12 cellular contexts compared by ENCODE assay signal in the genomic region with DNA sequence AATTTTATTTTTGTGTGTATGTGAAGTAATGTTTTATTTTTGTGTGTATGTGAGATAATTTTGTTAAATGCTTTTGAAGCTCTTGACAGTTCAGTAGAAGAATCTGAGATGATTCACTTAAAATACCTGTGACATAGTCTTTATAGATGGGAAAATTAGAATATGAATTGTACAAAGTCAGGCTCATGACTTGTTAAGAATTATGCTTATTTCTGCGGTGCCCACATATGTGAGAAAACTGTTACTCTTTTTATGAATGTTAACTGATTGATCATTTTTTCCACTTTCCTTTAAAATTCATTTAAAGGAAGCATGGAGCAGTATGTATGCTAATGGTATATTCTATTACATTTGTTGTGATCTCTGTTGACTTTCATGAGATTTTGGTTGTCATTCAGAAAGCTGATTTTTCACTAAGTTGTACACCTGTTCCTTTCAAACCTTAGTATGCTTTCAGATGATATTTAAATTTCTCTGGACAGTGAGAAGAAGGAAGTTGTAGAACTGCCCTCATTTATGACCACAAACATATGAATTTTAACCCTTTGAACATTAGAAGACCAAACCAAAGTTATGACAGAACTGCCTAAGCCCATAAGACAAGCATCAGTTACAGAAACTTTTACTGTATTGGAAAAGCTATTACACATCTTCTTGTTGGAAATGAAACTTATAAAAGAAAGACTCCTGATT.
DNase-seq lines count a peak whose midpoint lies in the region; ATAC-seq and TF ChIP-seq lines count a peak whose summit lies in the region.
"Had no signal": no experiment of that assay in that cellular context is flagged by ENCODE, and none has a peak within 500 bp of the region (broad histone marks: within the 10 kb centered on the region; RNA-seq: fewer than 3 reads in every experiment).

No MANE protein-coding gene starts in this region.

- DNase-seq in GM10266 (ENCODE audit: extremely low spot score) (peak; percentile 7), WTC11 (ENCODE audit: low spot score) (no peak), HEK293T (ENCODE audit: extremely low spot score) (no peak), iPS-NIHi7 (ENCODE audit: extremely low spot score) (no peak)
- DNase-seq: kidney glomerular epithelial cell, NCI-H524, transverse colon had no signal

- no peak for TF ChIP-seq CTCF in GM10266 (IDR thresholded peaks at IDR 0.05; ENCODE audit: control insufficient read depth, insufficient read depth, low read depth, missing control alignments)
- TF ChIP-seq CTCF in WTC11 (IDR thresholded peaks at IDR 0.05) = no peak

- POLR2A ChIA-PET in WTC11 (lab: Charles Lee) (no interaction called here), HEK293T (lab: Yijun Ruan, JAX) (no interaction called here)

- CTCF ChIA-PET in WTC11 (lab: Charles Lee) (interaction anchor here (0.6 kb wide), 1 partner anchor 64 kb away, joined by 5 read pairs; no protein-coding TSS in a partner anchor), HEK293T (lab: Yijun Ruan, JAX) (no interaction called here)

- H3K27me3 Mint-ChIP-seq in WTC11 (ENCODE audit: low read depth) = no peaks in the 10 kb centered on the region

- H3K27ac Mint-ChIP-seq in WTC11 = peak overlapping the region; percentile 66; the same call in 1 of the 2 replicates
- H3K27ac Mint-ChIP-seq: T-helper 1 cell treated with Interleukin-12 subunit alpha and Interleukin-12 subunit beta and Interleukin-4 antibody, amounts not matched to agents 30 μg/mL and 1 μg/mL, for 36 hours had no signal

- H3K36me3 Mint-ChIP-seq in WTC11 = peaks cover 5% of the 10 kb centered on the region

- peaks cover 66% of the 10 kb centered on the region for H3K4me1 Mint-ChIP-seq in WTC11

- no peaks in the 10 kb centered on the region for H3K9me3 Mint-ChIP-seq in WTC11
- H3K9me3 Mint-ChIP-seq: T-helper 1 cell treated with Interleukin-12 subunit alpha and Interleukin-12 subunit beta and Interleukin-4 antibody, amounts not matched to agents 30 μg/mL and 1 μg/mL, for 36 hours had no signal

- 0 out of 2 replicates have a peak overlapping the region, but pooled peaks have one; percentile 32 for H3K4me3 Mint-ChIP-seq in WTC11
- H3K4me3 Mint-ChIP-seq: T-helper 1 cell treated with Interleukin-12 subunit alpha and Interleukin-12 subunit beta and Interleukin-4 antibody, amounts not matched to agents 30 μg/mL and 1 μg/mL, for 36 hours had no signal

- ATAC-seq in GM19372 (IDR thresholded peaks at IDR 0.05; ENCODE audit: low read depth, unreplicated experiment) = peak; percentile 29
- ATAC-seq in HG03108 (IDR thresholded peaks at IDR 0.05; ENCODE audit: unreplicated experiment) = peak; percentile 28
- ATAC-seq in WTC11 = no peak
- no peak for ATAC-seq in HG02970 (IDR thresholded peaks at IDR 0.05; ENCODE audit: low FRiP score, unreplicated experiment)
- no peak for ATAC-seq in GM19397 (IDR thresholded peaks at IDR 0.05; ENCODE audit: unreplicated experiment)

TF ChIP-seq in WTC11, 78 proteins besides CTCF, POLR2A, EP300 and RAD21 (continues in another document):
- TF ChIP-seq HMGXB4 (CRISPR knock-in tag; IDR thresholded peaks at IDR 0.05) (no peak), NFE2L1 (CRISPR knock-in tag; IDR thresholded peaks at IDR 0.05) (no peak), ZNF263 (CRISPR knock-in tag; IDR thresholded peaks at IDR 0.05; ENCODE audit: low read depth) (no peak), IRF1 (CRISPR knock-in tag; IDR thresholded peaks at IDR 0.05) (no peak), FOXK1 (CRISPR knock-in tag; IDR thresholded peaks at IDR 0.05) (no peak), ZBTB21 (CRISPR knock-in tag; IDR thresholded peaks at IDR 0.05; ENCODE audit: borderline replicate concordance) (no peak)
- TF ChIP-seq, protein P1, sequence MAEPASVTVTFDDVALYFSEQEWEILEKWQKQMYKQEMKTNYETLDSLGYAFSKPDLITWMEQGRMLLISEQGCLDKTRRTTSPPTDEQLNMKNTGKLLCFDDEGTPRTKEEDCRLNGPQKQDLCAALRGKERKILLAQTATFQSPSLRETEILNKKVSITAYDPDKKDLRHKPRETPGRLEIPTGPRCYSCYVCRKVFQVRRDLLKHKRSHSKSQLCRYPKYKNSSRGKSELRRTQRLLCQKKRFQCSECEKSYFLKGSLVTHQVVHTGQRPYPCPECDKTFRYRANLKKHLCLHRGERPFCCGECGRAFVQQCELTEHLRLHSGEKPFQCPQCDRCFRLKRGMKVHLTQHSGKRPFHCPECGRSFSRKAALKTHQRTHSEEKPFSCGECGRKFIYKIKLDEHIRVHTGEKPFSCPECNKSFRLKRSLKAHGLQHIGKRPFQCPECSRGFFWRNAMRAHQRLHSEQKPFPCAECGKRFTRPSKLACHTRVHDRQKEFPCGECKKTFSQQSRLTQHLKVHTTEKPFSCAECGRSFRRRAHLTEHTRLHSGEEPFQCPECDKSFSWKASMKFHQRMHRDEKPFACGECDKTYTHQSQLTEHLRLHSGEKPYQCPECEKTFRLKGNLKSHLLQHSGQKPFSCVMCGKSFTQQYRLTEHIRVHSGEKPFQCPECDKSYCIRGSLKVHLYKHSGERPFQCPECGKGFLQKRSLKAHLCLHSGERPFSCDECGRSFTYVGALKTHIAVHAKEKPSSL (CRISPR knock-in tag; conservative IDR thresholded peaks at IDR 0.05) = no peak

TF ChIP-seq in HEK293T, 16 proteins besides CTCF, POLR2A, EP300 and RAD21:
- TF ChIP-seq SP1 (IDR thresholded peaks at IDR 0.05) = no peak
- TF ChIP-seq BHLHE40 (IDR thresholded peaks at IDR 0.05; ENCODE audit: borderline replicate concordance) = no peak
- TF ChIP-seq, protein P2, sequence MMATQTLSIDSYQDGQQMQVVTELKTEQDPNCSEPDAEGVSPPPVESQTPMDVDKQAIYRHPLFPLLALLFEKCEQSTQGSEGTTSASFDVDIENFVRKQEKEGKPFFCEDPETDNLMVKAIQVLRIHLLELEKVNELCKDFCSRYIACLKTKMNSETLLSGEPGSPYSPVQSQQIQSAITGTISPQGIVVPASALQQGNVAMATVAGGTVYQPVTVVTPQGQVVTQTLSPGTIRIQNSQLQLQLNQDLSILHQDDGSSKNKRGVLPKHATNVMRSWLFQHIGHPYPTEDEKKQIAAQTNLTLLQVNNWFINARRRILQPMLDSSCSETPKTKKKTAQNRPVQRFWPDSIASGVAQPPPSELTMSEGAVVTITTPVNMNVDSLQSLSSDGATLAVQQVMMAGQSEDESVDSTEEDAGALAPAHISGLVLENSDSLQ (IDR thresholded peaks at IDR 0.05) = no peak
- no peak for TF ChIP-seq NFRKB (IDR thresholded peaks at IDR 0.05)
- no peak for TF ChIP-seq ZNF384 (IDR thresholded peaks at IDR 0.05)
- no peak for TF ChIP-seq L3MBTL2 (conservative IDR thresholded peaks at IDR 0.05)
- no peak for TF ChIP-seq FOXM1 (IDR thresholded peaks at IDR 0.05; ENCODE audit: borderline replicate concordance)

Comparison
In these comparisons a context has a peak if more than half of its experiments do, and no peak if none do; other contexts are left out.
1. ATAC-seq: peak in GM19372 (single experiment) and HG03108 (single experiment); none in WTC11 (single experiment), HG02970 (single experiment) and GM19397 (single experiment).